21 cellular contexts compared by ENCODE assay signal in genomic region chr19:13087795-13088537, GRCh38. TPM values are rescaled to one million over a fixed set of nuclear protein-coding genes. Genes with fewer than 3 reads are reported as not detected.
DNase-seq lines count a peak whose midpoint lies in the region; ATAC-seq and TF ChIP-seq lines count a peak whose summit lies in the region.
"Had no signal": no experiment of that assay in that cellular context is flagged by ENCODE, and none has a peak within 500 bp of the region (broad histone marks: within the 10 kb centered on the region; RNA-seq: fewer than 3 reads in every experiment).

No MANE protein-coding gene starts in this region.

- H3K9me3 Mint-ChIP-seq in CD14-positive monocyte = no peaks in the 10 kb centered on the region
- no peaks in the 10 kb centered on the region for H3K9me3 Mint-ChIP-seq in stimulated activated effector memory CD8-positive, alpha-beta T cell treated with anti-CD3 and anti-CD28 coated beads, Interleukin-12 subunit alpha, Interleukin-12 subunit beta, amount 100 ng/mL, for 72 hours
- no peaks in the 10 kb centered on the region for H3K9me3 Mint-ChIP-seq in activated CD4-positive, alpha-beta memory T cell treated with anti-CD3 and anti-CD28 coated beads for 36 hours
- H3K9me3 Mint-ChIP-seq: CD4-positive, alpha-beta memory T cell had no signal

- H3K27ac ChIP-seq in ascending aorta = peak overlapping the region; percentile 93 to 94
- H3K27ac ChIP-seq: A549, SJCRH30 had no signal

- POLR2A ChIA-PET in activated CD4-positive, alpha-beta memory T cell treated with anti-CD3 and anti-CD28 coated beads for 36 hours (lab: Charles Lee) = no interaction called here
- POLR2A ChIA-PET in GM10248 (lab: Yijun Ruan, JAX) = no interaction called here

- CTCF ChIA-PET in activated CD4-positive, alpha-beta memory T cell treated with anti-CD3 and anti-CD28 coated beads for 36 hours (lab: Charles Lee) = interaction anchor here (1.3 to 2.3 kb wide), 2 partner anchors 110 to 122 kb away, joined by 8 to 9 read pairs; no protein-coding TSS in a partner anchor
- CTCF ChIA-PET in GM10248 (lab: Yijun Ruan, JAX) = interaction anchor here (0.9 to 6.6 kb wide), 3 partner anchors 17 to 123 kb away, joined by 3 to 52 read pairs (median 6); no protein-coding TSS in a partner anchor

- no peak for ATAC-seq in stimulated activated effector memory CD8-positive, alpha-beta T cell treated with anti-CD3 and anti-CD28 coated beads, Interleukin-12 subunit alpha, Interleukin-12 subunit beta, amount 100 ng/mL, for 72 hours
- ATAC-seq in GM19467 (IDR thresholded peaks at IDR 0.05; ENCODE audit: unreplicated experiment) = no peak
- ATAC-seq: A549, GM12878 had no signal

- intact Hi-C loops in CD14-positive monocyte (cut with micrococcal nuclease) (no loop called here), ascending aorta (cut with DNase I) (no loop called here)
- intact Hi-C loops in activated CD4-positive, alpha-beta memory T cell treated with anti-CD3 and anti-CD28 coated beads for 36 hours (cut with micrococcal nuclease) = no loop called here

- no peaks in the 10 kb centered on the region for H3K27me3 ChIP-seq in ascending aorta
- no peaks in the 10 kb centered on the region for H3K27me3 ChIP-seq in kidney epithelial cell (ENCODE audit: control insufficient read depth, insufficient read depth, low read length)
- H3K27me3 ChIP-seq: MG63, SJCRH30 had no signal

- peaks cover 3 to 7% (median 5%) of the 10 kb centered on the region in 3 donors for H3K27me3 Mint-ChIP-seq in CD14-positive monocyte (ENCODE audit: low read depth in 3 of 3)
- no peaks in the 10 kb centered on the region for H3K27me3 Mint-ChIP-seq in activated CD4-positive, alpha-beta memory T cell treated with anti-CD3 and anti-CD28 coated beads for 36 hours

- peaks cover 42 to 50% of the 10 kb centered on the region in 2 donors for H3K4me1 ChIP-seq in ascending aorta
- H3K4me1 ChIP-seq: HAP-1 had no signal

- H3K4me3 Mint-ChIP-seq in CD14-positive monocyte = peak overlapping the region; percentile 52 to 57
- H3K4me3 Mint-ChIP-seq in stimulated activated effector memory CD8-positive, alpha-beta T cell treated with anti-CD3 and anti-CD28 coated beads, Interleukin-12 subunit alpha, Interleukin-12 subunit beta, amount 100 ng/mL, for 72 hours = no peak overlapping the region
- no peak overlapping the region for H3K4me3 Mint-ChIP-seq in activated CD4-positive, alpha-beta memory T cell treated with anti-CD3 and anti-CD28 coated beads for 36 hours
- H3K4me3 Mint-ChIP-seq: CD4-positive, alpha-beta memory T cell had no signal

- H3K27ac Mint-ChIP-seq in CD14-positive monocyte = no peak overlapping the region
- peak overlapping the region; percentile 26 for H3K27ac Mint-ChIP-seq in stimulated activated effector memory CD8-positive, alpha-beta T cell treated with anti-CD3 and anti-CD28 coated beads, Interleukin-12 subunit alpha, Interleukin-12 subunit beta, amount 100 ng/mL, for 72 hours
- no peak overlapping the region for H3K27ac Mint-ChIP-seq in activated CD4-positive, alpha-beta memory T cell treated with anti-CD3 and anti-CD28 coated beads for 36 hours

- H3K4me3 ChIP-seq in ascending aorta = no peak overlapping the region
- peak overlapping the region; percentile 20 for H3K4me3 ChIP-seq in kidney epithelial cell (ENCODE audit: low read depth, low read length)
- H3K4me3 ChIP-seq: A549, GM12878, HAP-1, MG63, SJCRH30 had no signal

- H3K4me1 Mint-ChIP-seq in CD14-positive monocyte = peaks cover 14% of the 10 kb centered on the region
- no peaks in the 10 kb centered on the region for H3K4me1 Mint-ChIP-seq in stimulated activated effector memory CD8-positive, alpha-beta T cell treated with anti-CD3 and anti-CD28 coated beads, Interleukin-12 subunit alpha, Interleukin-12 subunit beta, amount 100 ng/mL, for 72 hours
- no peaks in the 10 kb centered on the region for H3K4me1 Mint-ChIP-seq in activated CD4-positive, alpha-beta memory T cell treated with anti-CD3 and anti-CD28 coated beads for 36 hours (ENCODE audit: low read depth)

- no peak for DNase-seq in CD14-positive monocyte (ENCODE audit: low spot score)
- DNase-seq in ascending aorta (ENCODE audit: low spot score in 2 of 2) = peak in 1 of 2 donors; percentile 64
- DNase-seq in kidney epithelial cell (ENCODE audit: low read depth) = no peak
- no peak for DNase-seq in stimulated activated effector memory CD8-positive, alpha-beta T cell treated with anti-CD3 and anti-CD28 coated beads, Interleukin-12 subunit alpha, Interleukin-12 subunit beta, amount 100 ng/mL, for 72 hours (ENCODE audit: low spot score in 2 of 2)
- DNase-seq in activated CD4-positive, alpha-beta memory T cell treated with anti-CD3 and anti-CD28 coated beads for 36 hours = no peak
- no peak for DNase-seq in GM10248 (ENCODE audit: extremely low spot score)
- DNase-seq: Calu3; CD4-positive, alpha-beta memory T cell; GF-D8; Kasumi-1; MG63; NCI-H1048; NCI-H1436 treated with DMSO at 0.1 percent for 48 hours; NCI-H2029 treated with DMSO at 0.1 percent for 48 hours; NCI-H2171; NCI-H526; SJCRH30 had no signal

- peaks cover 0 to 3% of the 10 kb centered on the region in 2 donors for H3K36me3 Mint-ChIP-seq in CD14-positive monocyte
- no peaks in the 10 kb centered on the region for H3K36me3 Mint-ChIP-seq in stimulated activated effector memory CD8-positive, alpha-beta T cell treated with anti-CD3 and anti-CD28 coated beads, Interleukin-12 subunit alpha, Interleukin-12 subunit beta, amount 100 ng/mL, for 72 hours
- H3K36me3 Mint-ChIP-seq in activated CD4-positive, alpha-beta memory T cell treated with anti-CD3 and anti-CD28 coated beads for 36 hours = no peaks in the 10 kb centered on the region
- H3K36me3 Mint-ChIP-seq: CD4-positive, alpha-beta memory T cell had no signal

- H3K9me3 ChIP-seq in ascending aorta = no peaks in the 10 kb centered on the region
- H3K9me3 ChIP-seq: A549, HAP-1, MG63, SJCRH30 had no signal

- TF ChIP-seq CTCF in CD14-positive monocyte (IDR thresholded peaks at IDR 0.05) (no peak), ascending aorta (IDR thresholded peaks at IDR 0.05) (no peak), kidney epithelial cell (IDR thresholded peaks at IDR 0.05; ENCODE audit: insufficient read depth, low read length, poor library complexity, severe bottlenecking) (no peak), GM10248 (IDR thresholded peaks at IDR 0.05; ENCODE audit: control extremely low read depth, extremely low read depth, low read depth, missing control alignments) (no peak)

- H3K36me3 ChIP-seq in ascending aorta = peaks cover 16 to 18% of the 10 kb centered on the region in 2 donors
- no peaks in the 10 kb centered on the region for H3K36me3 ChIP-seq in kidney epithelial cell (ENCODE audit: control insufficient read depth, insufficient read depth, low read length)
- H3K36me3 ChIP-seq: HAP-1 had no signal

RNA-seq across cellular contexts. Expression of gene LYL1, which starts 14.7 kb away (rescaled TPM):
- polyA plus RNA-seq in CD14-positive monocyte = 10 to 100 TPM; 35.7 to 37.1 TPM
- total RNA-seq in ascending aorta (46.7 TPM), kidney epithelial cell (3.3 and 5.3 TPM in 2 replicates)
- total RNA-seq in activated CD4-positive, alpha-beta memory T cell treated with anti-CD3 and anti-CD28 coated beads for 36 hours = 1 to 10 TPM; 5.0 to 5.6 TPM
- total RNA-seq: Calu3 had no signal

RNA-seq across cellular contexts. Expression of gene TRMT1, which starts 28.6 kb away (rescaled TPM):
- polyA plus RNA-seq in CD14-positive monocyte = 10 to 100 TPM; 14.5 TPM
- total RNA-seq in ascending aorta (17.3 TPM), kidney epithelial cell (69.4 and 74.7 TPM in 2 replicates)
- total RNA-seq in activated CD4-positive, alpha-beta memory T cell treated with anti-CD3 and anti-CD28 coated beads for 36 hours = 10 to 100 TPM; 59.2 to 61.3 TPM

RNA-seq across cellular contexts. Expression of gene NACC1, which starts 30.1 kb away (rescaled TPM):
- 1 to 10 TPM; 1.1 to 2.2 TPM for polyA plus RNA-seq in CD14-positive monocyte
- total RNA-seq in ascending aorta (35.5 TPM), kidney epithelial cell (66.1 and 87.8 TPM in 2 replicates)
- total RNA-seq in activated CD4-positive, alpha-beta memory T cell treated with anti-CD3 and anti-CD28 coated beads for 36 hours = 10 to 100 TPM; 89.8 to 90.9 TPM

Comparison
In these comparisons a context has a peak if more than half of its experiments do, and no peak if none do; other contexts are left out.
1. H3K4me3 Mint-ChIP-seq: peak in CD14-positive monocyte (2 of 2); none in stimulated activated effector memory CD8-positive, alpha-beta T cell treated with anti-CD3 and anti-CD28 coated beads, Interleukin-12 subunit alpha, Interleukin-12 subunit beta, amount 100 ng/mL, for 72 hours (single experiment) and activated CD4-positive, alpha-beta memory T cell treated with anti-CD3 and anti-CD28 coated beads for 36 hours (single experiment).